ENCODE assay signal across 7 cellular contexts in the genomic region with DNA sequence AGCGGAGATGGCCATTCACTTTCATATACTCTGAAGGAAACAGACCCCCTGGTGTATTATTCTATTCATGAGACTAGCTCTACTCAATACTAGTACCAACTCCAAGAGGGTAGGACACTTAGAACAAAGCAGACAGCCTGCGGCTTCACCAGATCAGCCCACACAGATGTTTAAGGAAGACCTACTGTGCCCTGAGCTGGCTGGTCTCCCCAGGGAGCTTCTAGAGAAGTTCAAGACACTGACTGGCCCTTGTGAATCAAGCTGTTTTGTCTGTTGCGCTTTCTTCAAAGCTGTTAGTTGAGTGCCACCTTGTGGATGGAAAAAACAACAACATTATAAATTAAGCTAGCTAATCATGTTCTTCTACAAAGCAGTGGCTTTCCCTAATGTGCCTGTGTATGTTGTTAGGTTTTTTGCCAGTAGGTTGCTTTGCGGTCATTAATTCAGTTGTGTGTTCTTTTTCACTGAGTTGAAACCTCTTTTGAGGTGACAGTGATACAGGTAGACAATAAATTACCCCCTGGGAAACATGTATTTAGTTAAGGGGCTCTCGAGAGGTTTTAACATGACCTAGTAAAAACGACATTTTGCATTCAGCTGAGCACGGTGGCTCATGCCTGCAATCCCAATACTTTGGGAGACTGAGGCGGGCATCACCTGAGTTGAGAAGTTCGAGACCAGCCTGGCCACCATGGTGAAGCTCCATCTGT.
A peak's percentile ranks its signal among the peaks of the same experiment; 100 is the strongest.
DNase-seq lines count a peak whose midpoint lies in the region; ATAC-seq and FAIRE-seq lines count a peak whose summit lies in the region.

No MANE protein-coding gene starts in this region.

- H4K8ac ChIP-seq in trophoblast cell (ENCODE audit: low read depth, low read length): no peak overlapping the region

- no peak overlapping the region for H4K91ac ChIP-seq in trophoblast cell (ENCODE audit: low read depth, low read length)

- H3K4me3 ChIP-seq in trophoblast cell (ENCODE audit: low read depth, low read length): no peak overlapping the region

- no peak overlapping the region for H2BK120ac ChIP-seq in trophoblast cell (ENCODE audit: insufficient read depth, low read length, poor library complexity)

- no peak overlapping the region for H3K4ac ChIP-seq in trophoblast cell (ENCODE audit: low read depth, low read length)

- ATAC-seq in HG02588 (IDR thresholded peaks at IDR 0.05; ENCODE audit: unreplicated experiment): peak; percentile 81
- no peak for ATAC-seq in GM18519 (IDR thresholded peaks at IDR 0.05; ENCODE audit: low FRiP score, unreplicated experiment)

- H3K36me3 ChIP-seq in trophoblast cell (ENCODE audit: control insufficient read depth in 1 of 2, insufficient read depth in 2 of 2, low read length in 2 of 2): peaks cover 0 to 5% of the 10 kb centered on the region in 2 experiments

- H3K9ac ChIP-seq in trophoblast cell (ENCODE audit: low read length): no peak overlapping the region

- peak overlapping the region; percentile 57 for H2AK5ac ChIP-seq in trophoblast cell (ENCODE audit: low read length)

- H3K23ac ChIP-seq in trophoblast cell (ENCODE audit: low read length): no peak overlapping the region

- H2AFZ ChIP-seq in trophoblast cell (ENCODE audit: insufficient read depth, low read length, poor library complexity): peak overlapping the region; percentile 30

- no peak overlapping the region for H3K27ac ChIP-seq in trophoblast cell (ENCODE audit: low read depth, low read length)

- DNase-seq in NCI-H2171 treated with DMSO at 0.1 percent for 48 hours (lab: John Stamatoyannopoulos, UW) (peak; percentile 82), UCSD-AML1 (lab: John Stamatoyannopoulos, UW; ENCODE audit: unreplicated experiment) (peak; percentile 32), frontal cortex (ENCODE audit: low spot score in 2 of 2) (peak; percentile 16 to 63), trophoblast cell (peak; percentile 28 to 91)

- peaks cover 4 to 5% of the 10 kb centered on the region in 2 experiments for H3K4me1 ChIP-seq in trophoblast cell (ENCODE audit: control insufficient read depth in 1 of 2, insufficient read depth in 2 of 2, low read length in 2 of 2)

- FAIRE-seq in G401.6 (lab: Jason Lieb, UNC) (peak; percentile 94), frontal cortex (lab: Jason Lieb, UNC) (peak; percentile 21)

- H2BK5ac ChIP-seq in trophoblast cell (ENCODE audit: low read depth, low read length, poor library complexity): no peak overlapping the region

- H2BK12ac ChIP-seq in trophoblast cell (ENCODE audit: low read length): peak overlapping the region; percentile 54

- H3K27me3 ChIP-seq in trophoblast cell (ENCODE audit: insufficient read depth, low read length): no peaks in the 10 kb centered on the region

- WGBS in trophoblast cell (ENCODE audit: extremely low coverage, insufficient coverage, insufficient read length): no CpG with 5 or more reads among the region's 9 CpGs

- H3K4me2 ChIP-seq in trophoblast cell (ENCODE audit: low read length): no peak overlapping the region

- peaks cover 1% of the 10 kb centered on the region for H3K79me1 ChIP-seq in trophoblast cell (ENCODE audit: low read length)

- H3K18ac ChIP-seq in trophoblast cell (ENCODE audit: low read length): no peak overlapping the region

- H4K12ac ChIP-seq in trophoblast cell (ENCODE audit: low read depth, low read length): no peak overlapping the region

- no peaks in the 10 kb centered on the region for H3K79me2 ChIP-seq in trophoblast cell (ENCODE audit: control insufficient read depth, insufficient read depth, low read length, poor library complexity)

- H3K9me3 ChIP-seq in trophoblast cell (ENCODE audit: insufficient read depth, low read depth, low read length): no peaks in the 10 kb centered on the region

- H3K14ac ChIP-seq in trophoblast cell (ENCODE audit: low read length): no peak overlapping the region

Comparison
In these comparisons a context has a peak if more than half of its experiments do, and no peak if none do; other contexts are left out.
1. DNase-seq: peak in every context shown above with its lines; median percentile 82 in NCI-H2171 treated with DMSO at 0.1 percent for 48 hours; 60 in trophoblast cell; 40 in frontal cortex; 32 in UCSD-AML1.